32 cellular contexts compared by ENCODE assay signal in genomic region chr6:136147342-136147741, GRCh38.
"Had no signal": no experiment of that assay in that cellular context is flagged by ENCODE, and none has a peak within 500 bp of the region (broad histone marks: within the 10 kb centered on the region; RNA-seq: fewer than 3 reads in every experiment).

No MANE protein-coding gene starts in this region.

- H3K4me1 ChIP-seq: ascending aorta, breast epithelium had no signal

- ATAC-seq: activated CD4-positive, alpha-beta T cell treated with anti-CD3 and anti-CD28 coated beads for 36 hours; activated naive CD4-positive, alpha-beta T cell treated with anti-CD3 and anti-CD28 coated beads, Interleukin-2, amount 50 U/mL, for 72 hours; activated T-cell treated with anti-CD3 and anti-CD28 coated beads, Interleukin-2, amount 50 U/mL, for 72 hours; esophagus mucosa; T-cell had no signal

- H3K9me3 Mint-ChIP-seq: activated CD4-positive, alpha-beta memory T cell treated with anti-CD3 and anti-CD28 coated beads, Interleukin-2, amount 10 ng/mL, durations not matched to agents 7 days and 5 days; activated CD4-positive, alpha-beta T cell treated with anti-CD3 and anti-CD28 coated beads, Interleukin-2, amount 10 ng/mL, durations not matched to agents 7 days and 5 days; activated naive CD4-positive, alpha-beta T cell treated with anti-CD3 and anti-CD28 coated beads, Interleukin-2, amount 10 ng/mL, durations not matched to agents 7 days and 5 days; activated naive CD4-positive, alpha-beta T cell treated with anti-CD3 and anti-CD28 coated beads, Interleukin-2, amount 50 U/mL, for 72 hours; activated naive CD8-positive, alpha-beta T cell treated with anti-CD3 and anti-CD28 coated beads, Interleukin-2, amount 10 ng/mL, durations not matched to agents 7 days and 5 days; activated T-cell treated with anti-CD3 and anti-CD28 coated beads, Interleukin-2, amount 50 U/mL, for 24 hours; activated T-cell treated with anti-CD3 and anti-CD28 coated beads, Interleukin-2, amount 50 U/mL, for 72 hours; central memory CD8-positive, alpha-beta T cell; dendritic cell treated with granulocyte-macrophage colony-stimulating factor and Interleukin-4, amounts not matched to agents 40 ng/mL and 50 ng/mL, for 4 days; endodermal cell; T-helper 1 cell treated with Interleukin-12 subunit alpha and Interleukin-12 subunit beta and Interleukin-4 antibody, amounts not matched to agents 30 μg/mL and 1 μg/mL, for 36 hours; T-helper 2 cell treated with Interferon-gamma antibody and Interleukin-4, amounts not matched to agents 5 μg/mL and 100 μg/mL, for 36 hours had no signal

- H3K4me3 ChIP-seq: ascending aorta, breast epithelium, cardiac muscle cell, coronary artery, dorsolateral prefrontal cortex had no signal

- DNase-seq: activated CD4-positive, alpha-beta memory T cell treated with anti-CD3 and anti-CD28 coated beads, Interleukin-2, amount 10 ng/mL, durations not matched to agents 7 days and 5 days; activated CD4-positive, alpha-beta T cell treated with anti-CD3 and anti-CD28 coated beads for 36 hours; activated CD4-positive, alpha-beta T cell treated with anti-CD3 and anti-CD28 coated beads, Interleukin-2, amount 10 ng/mL, durations not matched to agents 7 days and 5 days; activated CD4-positive, alpha-beta T cell treated with anti-CD3 and anti-CD28 coated beads, Interleukin-2, amount 50 U/mL, for 4 hours; activated CD4-positive, CD25-positive, alpha-beta regulatory T cell; activated CD4-positive, CD25-positive, alpha-beta regulatory T cell treated with anti-CD3 and anti-CD28 coated beads, Interleukin-2, amount 50 U/mL, for 72 hours; activated CD8-positive, alpha-beta memory T cell treated with anti-CD3 and anti-CD28 coated beads, Interleukin-2, amount 50 U/mL, for 48 hours; activated gamma-delta T cell; activated naive CD4-positive, alpha-beta T cell; activated naive CD4-positive, alpha-beta T cell treated with anti-CD3 and anti-CD28 coated beads, Interleukin-2, amount 10 ng/mL, durations not matched to agents 7 days and 5 days; activated naive CD8-positive, alpha-beta T cell treated with anti-CD3 and anti-CD28 coated beads, Interleukin-2, amount 10 ng/mL, durations not matched to agents 7 days and 5 days; activated T-cell treated with anti-CD3 and anti-CD28 coated beads for 4 hours; activated T-cell treated with anti-CD3 and anti-CD28 coated beads, Interleukin-2, amount 50 U/mL, for 24 hours; activated T-cell treated with anti-CD3 and anti-CD28 coated beads, Interleukin-2, amount 50 U/mL, for 72 hours; dorsolateral prefrontal cortex; effector memory CD4-positive, alpha-beta T cell; endodermal cell; foreskin fibroblast; SW 1271; T-cell; T1000 had no signal

- H3K4me1 Mint-ChIP-seq: activated CD4-positive, alpha-beta memory T cell treated with anti-CD3 and anti-CD28 coated beads, Interleukin-2, amount 10 ng/mL, durations not matched to agents 7 days and 5 days; activated CD4-positive, alpha-beta T cell treated with anti-CD3 and anti-CD28 coated beads for 36 hours; activated CD4-positive, alpha-beta T cell treated with anti-CD3 and anti-CD28 coated beads, Interleukin-2, amount 10 ng/mL, durations not matched to agents 7 days and 5 days; activated naive CD4-positive, alpha-beta T cell treated with anti-CD3 and anti-CD28 coated beads, Interleukin-2, amount 10 ng/mL, durations not matched to agents 7 days and 5 days; activated naive CD8-positive, alpha-beta T cell treated with anti-CD3 and anti-CD28 coated beads, Interleukin-2, amount 10 ng/mL, durations not matched to agents 7 days and 5 days; brain; central memory CD8-positive, alpha-beta T cell; endodermal cell; T-cell had no signal

- H3K27ac ChIP-seq: ascending aorta, breast epithelium, cardiac muscle cell, coronary artery, dorsolateral prefrontal cortex had no signal

- H3K4me3 Mint-ChIP-seq: activated CD4-positive, alpha-beta memory T cell treated with anti-CD3 and anti-CD28 coated beads, Interleukin-2, amount 10 ng/mL, durations not matched to agents 7 days and 5 days; activated CD4-positive, alpha-beta T cell treated with anti-CD3 and anti-CD28 coated beads for 36 hours; activated CD4-positive, alpha-beta T cell treated with anti-CD3 and anti-CD28 coated beads, Interleukin-2, amount 10 ng/mL, durations not matched to agents 7 days and 5 days; activated naive CD4-positive, alpha-beta T cell treated with anti-CD3 and anti-CD28 coated beads, Interleukin-2, amount 10 ng/mL, durations not matched to agents 7 days and 5 days; activated naive CD8-positive, alpha-beta T cell treated with anti-CD3 and anti-CD28 coated beads, Interleukin-2, amount 10 ng/mL, durations not matched to agents 7 days and 5 days; activated T-cell treated with anti-CD3 and anti-CD28 coated beads, Interleukin-2, amount 50 U/mL, for 24 hours; activated T-cell treated with anti-CD3 and anti-CD28 coated beads, Interleukin-2, amount 50 U/mL, for 72 hours; brain; central memory CD8-positive, alpha-beta T cell; dendritic cell treated with granulocyte-macrophage colony-stimulating factor and Interleukin-4, amounts not matched to agents 40 ng/mL and 50 ng/mL, for 4 days; endodermal cell; T-cell; T-helper 1 cell treated with Interleukin-12 subunit alpha and Interleukin-12 subunit beta and Interleukin-4 antibody, amounts not matched to agents 30 μg/mL and 1 μg/mL, for 36 hours; T-helper 2 cell treated with Interferon-gamma antibody and Interleukin-4, amounts not matched to agents 5 μg/mL and 100 μg/mL, for 36 hours had no signal

- H3K36me3 Mint-ChIP-seq: activated naive CD4-positive, alpha-beta T cell treated with anti-CD3 and anti-CD28 coated beads, Interleukin-2, amount 10 ng/mL, durations not matched to agents 7 days and 5 days; activated naive CD4-positive, alpha-beta T cell treated with anti-CD3 and anti-CD28 coated beads, Interleukin-2, amount 50 U/mL, for 72 hours; activated naive CD8-positive, alpha-beta T cell treated with anti-CD3 and anti-CD28 coated beads, Interleukin-2, amount 10 ng/mL, durations not matched to agents 7 days and 5 days; brain; T-cell had no signal

- H3K36me3 ChIP-seq: ascending aorta, breast epithelium, cardiac muscle cell had no signal

- H3K27ac Mint-ChIP-seq: activated CD4-positive, alpha-beta memory T cell treated with anti-CD3 and anti-CD28 coated beads, Interleukin-2, amount 10 ng/mL, durations not matched to agents 7 days and 5 days; activated CD4-positive, alpha-beta T cell treated with anti-CD3 and anti-CD28 coated beads for 36 hours; activated CD4-positive, alpha-beta T cell treated with anti-CD3 and anti-CD28 coated beads, Interleukin-2, amount 10 ng/mL, durations not matched to agents 7 days and 5 days; activated naive CD4-positive, alpha-beta T cell treated with anti-CD3 and anti-CD28 coated beads, Interleukin-2, amount 10 ng/mL, durations not matched to agents 7 days and 5 days; activated naive CD4-positive, alpha-beta T cell treated with anti-CD3 and anti-CD28 coated beads, Interleukin-2, amount 50 U/mL, for 72 hours; activated naive CD8-positive, alpha-beta T cell treated with anti-CD3 and anti-CD28 coated beads, Interleukin-2, amount 10 ng/mL, durations not matched to agents 7 days and 5 days; activated T-cell treated with anti-CD3 and anti-CD28 coated beads, Interleukin-2, amount 50 U/mL, for 24 hours; activated T-cell treated with anti-CD3 and anti-CD28 coated beads, Interleukin-2, amount 50 U/mL, for 72 hours; dendritic cell treated with granulocyte-macrophage colony-stimulating factor and Interleukin-4, amounts not matched to agents 40 ng/mL and 50 ng/mL, for 4 days; endodermal cell; T-cell; T-helper 1 cell treated with Interleukin-12 subunit alpha and Interleukin-12 subunit beta and Interleukin-4 antibody, amounts not matched to agents 30 μg/mL and 1 μg/mL, for 36 hours; T-helper 2 cell treated with Interferon-gamma antibody and Interleukin-4, amounts not matched to agents 5 μg/mL and 100 μg/mL, for 36 hours had no signal

- H3K27me3 ChIP-seq: ascending aorta, breast epithelium, cardiac muscle cell, dorsolateral prefrontal cortex had no signal

- H3K27me3 Mint-ChIP-seq: activated CD4-positive, alpha-beta T cell treated with anti-CD3 and anti-CD28 coated beads for 36 hours; activated CD4-positive, alpha-beta T cell treated with anti-CD3 and anti-CD28 coated beads, Interleukin-2, amount 10 ng/mL, durations not matched to agents 7 days and 5 days; activated T-cell treated with anti-CD3 and anti-CD28 coated beads, Interleukin-2, amount 50 U/mL, for 24 hours; brain; dendritic cell treated with granulocyte-macrophage colony-stimulating factor and Interleukin-4, amounts not matched to agents 40 ng/mL and 50 ng/mL, for 4 days had no signal

- H3K9me3 ChIP-seq: ascending aorta, breast epithelium had no signal
